Comparison of ENCODE assay signal across 9 cellular contexts in the genomic region with DNA sequence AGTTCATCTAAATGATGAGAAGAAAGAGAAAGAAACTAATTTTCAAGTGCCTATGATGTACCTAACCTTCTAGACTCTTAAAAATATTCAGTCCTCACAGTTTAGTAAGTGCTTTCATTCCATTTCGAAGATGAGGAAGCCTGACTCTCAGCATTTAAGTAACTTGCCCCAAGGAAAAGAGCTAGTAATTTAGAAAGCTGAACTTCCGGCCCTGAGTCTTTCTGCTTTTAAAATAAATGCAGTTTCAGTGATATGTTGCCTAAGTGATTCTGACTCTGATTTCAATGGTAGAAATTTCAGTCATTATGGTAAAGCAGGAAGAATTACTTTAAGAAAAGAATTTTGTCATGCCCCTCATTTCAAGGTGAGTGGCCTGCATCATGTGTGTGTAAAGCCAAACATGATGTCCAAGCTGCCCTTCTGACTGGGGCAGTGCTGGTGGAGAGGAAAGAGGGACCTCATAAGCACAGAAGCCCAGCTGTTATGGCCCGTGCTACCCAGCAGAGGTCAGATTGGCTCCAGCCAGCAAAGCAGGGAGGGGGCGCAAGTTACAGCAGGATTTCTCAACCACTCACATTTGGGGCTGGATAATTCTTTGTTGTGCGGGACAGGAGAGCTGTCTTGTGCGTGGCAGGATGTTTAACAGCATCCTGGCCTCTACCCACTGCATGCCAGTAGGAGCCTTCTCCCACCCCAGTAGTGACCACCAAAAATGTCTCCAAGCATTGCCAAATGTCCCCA. TPM values are rescaled to one million over a fixed set of nuclear protein-coding genes. Genes with fewer than 3 reads are reported as not detected.
DNase-seq lines count a peak whose midpoint lies in the region; ATAC-seq, FAIRE-seq and TF ChIP-seq lines count a peak whose summit lies in the region.
"Had no signal": no experiment of that assay in that cellular context is flagged by ENCODE, and none has a peak within 500 bp of the region (broad histone marks: within the 10 kb centered on the region; RNA-seq: fewer than 3 reads in every experiment).

No MANE protein-coding gene starts in this region.

- no peak overlapping the region for H3K4me3 ChIP-seq in BE2C (ENCODE audit: low read depth, low read length)
- no peak overlapping the region for H3K4me3 ChIP-seq in HFF-Myc (replicated peaks; ENCODE audit: low read depth, low read length)
- no peak overlapping the region for H3K4me3 ChIP-seq in K562
- no peak overlapping the region for H3K4me3 ChIP-seq in naive thymus-derived CD4-positive, alpha-beta T cell (ENCODE audit: low read length)
- H3K4me3 ChIP-seq: SJSA1 had no signal

- 2% methylated on average over 6 of the region's 6 CpGs for WGBS in K562 (ENCODE audit: insufficient coverage, low coverage, missing lambda C conversion rate)

- no TSS peak for BruUV-seq in K562 (replicated peaks; lab: Mats Ljungman, UMichigan)

- DNase-seq in BE2C = no peak
- no peak for DNase-seq in HFF-Myc (ENCODE audit: extremely low read depth, low read depth)
- peak in 3 of 4 experiments; percentile 24 to 45 (median 33) for DNase-seq in K562 (ENCODE audit: extremely low read depth in 1 of 4, low spot score in 3 of 4)
- DNase-seq in kidney tubule cell (ENCODE audit: low spot score) = peak; percentile 38
- no peak for DNase-seq in posterior vena cava (ENCODE audit: low spot score)
- no peak for DNase-seq in RKO (ENCODE audit: low spot score)
- DNase-seq in activated CD8-positive, alpha-beta memory T cell treated with anti-CD3 and anti-CD28 coated beads, Interleukin-2, amount 50 U/mL, for 48 hours = no peak
- no peak for DNase-seq in naive thymus-derived CD4-positive, alpha-beta T cell

- H3K27ac ChIP-seq in K562 (ENCODE audit: extremely low read depth, low read depth, low read length) = no peak overlapping the region
- H3K27ac ChIP-seq in naive thymus-derived CD4-positive, alpha-beta T cell (ENCODE audit: low read depth, low read length) = no peak overlapping the region
- H3K27ac ChIP-seq: SJSA1 had no signal

- no peak overlapping the region for H3K4me2 ChIP-seq in K562 (ENCODE audit: insufficient read depth, low read length)

- POLR2A ChIA-PET in K562 (lab: Yijun Ruan, JAX) = interaction anchor here (0.7 kb wide), 1 partner anchor 107 kb away, joined by 3 read pairs; no protein-coding TSS in a partner anchor
- POLR2A ChIA-PET in naive thymus-derived CD4-positive, alpha-beta T cell (lab: Charles Lee) = interaction anchor here (0.6 kb wide), 1 partner anchor 989 kb away, joined by 3 read pairs; no protein-coding TSS in a partner anchor

- no peak for TF ChIP-seq POLR2A in K562 (conservative IDR thresholded peaks at IDR 0.05)

- TF ChIP-seq CTCF in BE2C (IDR thresholded peaks at IDR 0.05; ENCODE audit: low read depth, low read length) = peak; percentile 39
- TF ChIP-seq CTCF in HFF-Myc (IDR thresholded peaks at IDR 0.05; ENCODE audit: low read depth, low read length, missing control alignments) = peak; percentile 30
- peak; percentile 55 to 89 (median 68) for TF ChIP-seq CTCF in K562 (IDR thresholded peaks at IDR 0.05 in 2 of 3, conservative IDR thresholded peaks at IDR 0.05 in 1 of 3; ENCODE audit: insufficient read depth in 2 of 3, low read depth in 1 of 3, low read length in 3 of 3)

- intact Hi-C loops in K562 (cut with micrococcal nuclease) (loop anchor here (2.0 to 5.0 kb wide), 2 partner anchors 115 to 215 kb away; no protein-coding TSS in a partner anchor), posterior vena cava (cut with DNase I) (no loop called here)
- intact Hi-C loops in naive thymus-derived CD4-positive, alpha-beta T cell (cut with micrococcal nuclease) = no loop called here

- in situ Hi-C loops in K562 (cut with MboI) = no loop called here

- H3K27ac Mint-ChIP-seq in naive thymus-derived CD4-positive, alpha-beta T cell = no peak overlapping the region

- H3K27me3 Mint-ChIP-seq in naive thymus-derived CD4-positive, alpha-beta T cell = peaks cover 6 to 41% (median 13%) of the 10 kb centered on the region in 5 donors

- TF ChIP-seq RAD21 in K562 (CRISPR knock-in tag; conservative IDR thresholded peaks at IDR 0.05 in 1 of 2, IDR thresholded peaks at IDR 0.05 in 1 of 2) = peak; percentile 14 to 62; a peak in 2 of 4 replicates

- H3K36me3 ChIP-seq in BE2C (no peaks in the 10 kb centered on the region), K562 (ENCODE audit: control insufficient read depth, insufficient read depth, low read length) (no peaks in the 10 kb centered on the region)
- H3K36me3 ChIP-seq in naive thymus-derived CD4-positive, alpha-beta T cell (ENCODE audit: control insufficient read depth in 2 of 3, insufficient read depth in 3 of 3, low read length in 3 of 3) = no peaks in the 10 kb centered on the region
- H3K36me3 ChIP-seq: SJSA1 had no signal

- peaks cover 0 to 3% (median 0%) of the 10 kb centered on the region in 7 donors for H3K4me1 Mint-ChIP-seq in naive thymus-derived CD4-positive, alpha-beta T cell

- TF ChIP-seq EP300 in K562 (IDR thresholded peaks at IDR 0.05; ENCODE audit: low read length) = no peak

- no peaks in the 10 kb centered on the region for H3K9me3 ChIP-seq in BE2C
- no peaks in the 10 kb centered on the region for H3K9me3 ChIP-seq in K562 (replicated peaks; ENCODE audit: control insufficient read depth, insufficient read depth, low read depth, low read length)
- no peaks in the 10 kb centered on the region for H3K9me3 ChIP-seq in naive thymus-derived CD4-positive, alpha-beta T cell (ENCODE audit: control insufficient read depth in 2 of 3, low read length in 3 of 3)

- no peaks in the 10 kb centered on the region for H3K9me3 Mint-ChIP-seq in naive thymus-derived CD4-positive, alpha-beta T cell

- H3K4me3 Mint-ChIP-seq in naive thymus-derived CD4-positive, alpha-beta T cell = no peak overlapping the region

- peak; percentile 73 for FAIRE-seq in K562 (lab: Jason Lieb, UNC)

- ATAC-seq in K562 = peak; percentile 92
- ATAC-seq in naive thymus-derived CD4-positive, alpha-beta T cell = no peak

- H3K4me1 ChIP-seq in BE2C (no peaks in the 10 kb centered on the region), K562 (replicated peaks in 1 of 2; ENCODE audit: control insufficient read depth in 2 of 2, insufficient read depth in 2 of 2, low read length in 2 of 2) (peaks cover 0 to 9% of the 10 kb centered on the region in 2 experiments; a peak in 3 of 5 replicates)
- no peaks in the 10 kb centered on the region for H3K4me1 ChIP-seq in naive thymus-derived CD4-positive, alpha-beta T cell (ENCODE audit: control insufficient read depth in 2 of 2, insufficient read depth in 2 of 2, low read length in 2 of 2)

- H3K27me3 ChIP-seq in BE2C = peaks cover 20% of the 10 kb centered on the region
- peaks cover 9 to 34% of the 10 kb centered on the region in 2 experiments; a peak in 4 of 5 replicates for H3K27me3 ChIP-seq in K562 (ENCODE audit: control insufficient read depth in 2 of 2, insufficient read depth in 2 of 2, low read length in 2 of 2)
- no peaks in the 10 kb centered on the region for H3K27me3 ChIP-seq in naive thymus-derived CD4-positive, alpha-beta T cell (ENCODE audit: control insufficient read depth in 2 of 2, insufficient read depth in 2 of 2, low read length in 2 of 2)
- H3K27me3 ChIP-seq: SJSA1 had no signal

- no peaks in the 10 kb centered on the region for H3K36me3 Mint-ChIP-seq in naive thymus-derived CD4-positive, alpha-beta T cell

- H2AFZ ChIP-seq in K562 (ENCODE audit: low read depth, low read length) = no peak overlapping the region

- H3K9me1 ChIP-seq in K562 (ENCODE audit: control insufficient read depth, insufficient read depth, low read length) = no peaks in the 10 kb centered on the region

- CTCF ChIA-PET in K562 (lab: Yijun Ruan, JAX; ENCODE audit: low intra/inter-chr PET ratio) = interaction anchor here (0.7 to 1.0 kb wide), 2 partner anchors 214 to 215 kb away, joined by 3 to 4 read pairs; no protein-coding TSS in a partner anchor
- CTCF ChIA-PET in naive thymus-derived CD4-positive, alpha-beta T cell (lab: Charles Lee) = interaction anchor here (0.6 kb wide), 1 partner anchor 9 kb away, joined by 4 read pairs; no protein-coding TSS in a partner anchor

- H4K20me1 ChIP-seq in K562 (replicated peaks; ENCODE audit: control insufficient read depth, insufficient read depth, low read length) = no peaks in the 10 kb centered on the region

- no peaks in the 10 kb centered on the region for H3K79me2 ChIP-seq in K562 (ENCODE audit: control insufficient read depth, insufficient read depth, low read length)

- H3K9ac ChIP-seq in K562 (ENCODE audit: insufficient read depth in 1 of 2, low read depth in 2 of 2, low read length in 2 of 2) = no peak overlapping the region

RNA-seq across cellular contexts. Expression of a gene that starts 10.7 kb away (rescaled TPM):
- 0.20 TPM for polyA plus RNA-seq in BE2C (2012; ENCODE audit: insufficient read depth, insufficient read length, low read depth)
- total RNA-seq in K562 (2011; cell fraction: chromatin; rRNA removed; ENCODE audit: low replicate concordance) = not detected in 2 replicates
- not detected in 2 replicates for total RNA-seq in K562 (2011; cell fraction: nucleolus; rRNA removed)
- not detected in 2 replicates for total RNA-seq in K562 (2011; cell fraction: nucleoplasm; rRNA removed)
- total RNA-seq in K562 (2014; rRNA removed) = not detected in 2 replicates
- not detected in 2 replicates for total RNA-seq in K562 (2014; rRNA removed; fragmentation: Illumina TruSeq; extraction: Trizol)
- total RNA-seq in K562 (2015; rRNA removed; fragmentation: Illumina TruSeq; extraction: Trizol) = not detected in 2 replicates
- not detected in 2 replicates for total RNA-seq in K562 (2021)
- not detected in 2 replicates for polyA plus RNA-seq in K562 (2011; rRNA removed)
- polyA plus RNA-seq in K562 (2011; cell fraction: cytosol; rRNA removed) = not detected in 2 replicates
- not detected in 2 replicates for polyA plus RNA-seq in K562 (2011; cell fraction: nucleus; rRNA removed)
- 0.07 TPM in 1 of 2 replicates, not detected in the other for polyA plus RNA-seq in K562 (2012)
- polyA plus RNA-seq in K562 (2014; fragmentation: Illumina TruSeq; extraction: Trizol) = not detected in 2 replicates
- under 1 TPM in 1 of 2 experiments, not detected in 1; 0.07 TPM for polyA plus RNA-seq in K562 (2014; fragmentation: Nextera tagmentation; extraction: Ambion mirVana)
- not detected in 2 replicates for polyA plus RNA-seq in K562 (2014; rRNA removed)
- polyA minus RNA-seq in K562 (2011; rRNA and poly(A)+ RNA removed) = not detected in 2 replicates
- not detected in 2 replicates for polyA minus RNA-seq in K562 (2011; cell fraction: cytosol; rRNA and poly(A)+ RNA removed)
- not detected in 2 replicates for polyA minus RNA-seq in K562 (2011; cell fraction: nucleus; rRNA and poly(A)+ RNA removed)
- not detected for total RNA-seq in posterior vena cava
- under 1 TPM in 1 of 5 experiments, not detected in 4; 0.71 TPM for total RNA-seq in naive thymus-derived CD4-positive, alpha-beta T cell
- polyA plus RNA-seq in naive thymus-derived CD4-positive, alpha-beta T cell = not detected
- total RNA-seq: SJSA1 had no signal

RNA-seq across cellular contexts. Expression of a gene that starts 28.2 kb away (rescaled TPM):
- polyA plus RNA-seq in BE2C (2012; ENCODE audit: insufficient read depth, insufficient read length, low read depth) = not detected
- total RNA-seq in K562 (2011; cell fraction: chromatin; rRNA removed; ENCODE audit: low replicate concordance) = not detected in 2 replicates
- total RNA-seq in K562 (2011; cell fraction: nucleolus; rRNA removed) = not detected in 2 replicates
- total RNA-seq in K562 (2011; cell fraction: nucleoplasm; rRNA removed) = not detected in 2 replicates
- not detected in 2 replicates for total RNA-seq in K562 (2014; rRNA removed)
- total RNA-seq in K562 (2014; rRNA removed; fragmentation: Illumina TruSeq; extraction: Trizol) = not detected in 2 replicates
- not detected in 2 replicates for total RNA-seq in K562 (2015; rRNA removed; fragmentation: Illumina TruSeq; extraction: Trizol)
- not detected in 2 replicates for total RNA-seq in K562 (2021)
- not detected in 2 replicates for polyA plus RNA-seq in K562 (2011; rRNA removed)
- not detected in 2 replicates for polyA plus RNA-seq in K562 (2011; cell fraction: cytosol; rRNA removed)
- polyA plus RNA-seq in K562 (2011; cell fraction: nucleus; rRNA removed) = not detected in 2 replicates
- polyA plus RNA-seq in K562 (2012) = 0.08 and 0.39 TPM in 2 replicates
- polyA plus RNA-seq in K562 (2014; fragmentation: Illumina TruSeq; extraction: Trizol) = not detected in 2 replicates
- polyA plus RNA-seq in K562 (2014; fragmentation: Nextera tagmentation; extraction: Ambion mirVana) = not detected
- polyA plus RNA-seq in K562 (2014; rRNA removed) = not detected in 2 replicates
- polyA minus RNA-seq in K562 (2011; rRNA and poly(A)+ RNA removed) = not detected in 2 replicates
- not detected in 2 replicates for polyA minus RNA-seq in K562 (2011; cell fraction: cytosol; rRNA and poly(A)+ RNA removed)
- polyA minus RNA-seq in K562 (2011; cell fraction: nucleus; rRNA and poly(A)+ RNA removed) = not detected in 2 replicates
- total RNA-seq in posterior vena cava = 10 to 100 TPM in 1 of 2 donors, 1 to 10 TPM in 1; 4.5 to 10.4 TPM
- 1 to 10 TPM in 1 of 5 experiments, not detected in 4; 1.1 TPM for total RNA-seq in naive thymus-derived CD4-positive, alpha-beta T cell
- not detected for polyA plus RNA-seq in naive thymus-derived CD4-positive, alpha-beta T cell
- total RNA-seq: SJSA1 had no signal

RNA-seq across cellular contexts. Expression of a gene that starts 43.0 kb away (rescaled TPM):
- polyA plus RNA-seq in BE2C (2012; ENCODE audit: insufficient read depth, insufficient read length, low read depth) = 114 TPM
- 10.6 and 15.9 TPM in 2 replicates for total RNA-seq in K562 (2011; cell fraction: chromatin; rRNA removed; ENCODE audit: low replicate concordance)
- total RNA-seq in K562 (2011; cell fraction: nucleolus; rRNA removed) = 10.9 and 11.2 TPM in 2 replicates
- 16.1 and 27.3 TPM in 2 replicates for total RNA-seq in K562 (2011; cell fraction: nucleoplasm; rRNA removed)
- total RNA-seq in K562 (2014; rRNA removed) (23.4 and 32.7 TPM in 2 replicates), K562 (2014; rRNA removed; fragmentation: Illumina TruSeq; extraction: Trizol) (43.0 and 43.5 TPM in 2 replicates), K562 (2015; rRNA removed; fragmentation: Illumina TruSeq; extraction: Trizol) (34.4 and 34.8 TPM in 2 replicates), K562 (2021) (32.3 and 35.4 TPM in 2 replicates), posterior vena cava (100 to 1,000 TPM; 299 to 410 TPM)
- polyA plus RNA-seq in K562 (2011; rRNA removed) (78.7 and 139 TPM in 2 replicates), K562 (2014; fragmentation: Illumina TruSeq; extraction: Trizol) (155 and 175 TPM in 2 replicates), K562 (2014; fragmentation: Nextera tagmentation; extraction: Ambion mirVana) (10 to 100 TPM in 1 of 2 experiments, 1 to 10 TPM in 1; 8.2 to 11.9 TPM), K562 (2014; rRNA removed) (54.3 and 58.5 TPM in 2 replicates)
- polyA plus RNA-seq in K562 (2011; cell fraction: cytosol; rRNA removed) = 70.2 and 90.8 TPM in 2 replicates
- 36.1 and 50.9 TPM in 2 replicates for polyA plus RNA-seq in K562 (2011; cell fraction: nucleus; rRNA removed)
- polyA plus RNA-seq in K562 (2012) = 40.4 and 51.5 TPM in 2 replicates
- polyA minus RNA-seq in K562 (2011; rRNA and poly(A)+ RNA removed) = 35.0 and 68.8 TPM in 2 replicates
- 23.9 and 34.5 TPM in 2 replicates for polyA minus RNA-seq in K562 (2011; cell fraction: cytosol; rRNA and poly(A)+ RNA removed)
- 5.3 and 7.7 TPM in 2 replicates for polyA minus RNA-seq in K562 (2011; cell fraction: nucleus; rRNA and poly(A)+ RNA removed)
- 10 to 100 TPM; 11.5 to 38.6 (median 13.4) TPM for total RNA-seq in naive thymus-derived CD4-positive, alpha-beta T cell
- polyA plus RNA-seq in naive thymus-derived CD4-positive, alpha-beta T cell = 1 to 10 TPM; 4.7 TPM

RNA-seq across cellular contexts. Expression of a gene that starts 46.6 kb away (rescaled TPM):
- not detected for polyA plus RNA-seq in BE2C (2012; ENCODE audit: insufficient read depth, insufficient read length, low read depth)
- total RNA-seq in K562 (2011; cell fraction: chromatin; rRNA removed; ENCODE audit: low replicate concordance) = 0.21 and 1.2 TPM in 2 replicates
- total RNA-seq in K562 (2011; cell fraction: nucleolus; rRNA removed) = 0.50 TPM in 1 of 2 replicates, not detected in the other
- total RNA-seq in K562 (2011; cell fraction: nucleoplasm; rRNA removed) = 0.44 and 0.76 TPM in 2 replicates
- not detected in 2 replicates for total RNA-seq in K562 (2014; rRNA removed)
- total RNA-seq in K562 (2014; rRNA removed; fragmentation: Illumina TruSeq; extraction: Trizol) = not detected in 2 replicates
- total RNA-seq in K562 (2015; rRNA removed; fragmentation: Illumina TruSeq; extraction: Trizol) = not detected in 2 replicates
- 0.04 and 0.09 TPM in 2 replicates for total RNA-seq in K562 (2021)
- polyA plus RNA-seq in K562 (2011; rRNA removed) = 0.11 and 0.14 TPM in 2 replicates
- 0.06 and 0.44 TPM in 2 replicates for polyA plus RNA-seq in K562 (2011; cell fraction: cytosol; rRNA removed)
- polyA plus RNA-seq in K562 (2011; cell fraction: nucleus; rRNA removed) = 0.43 and 0.55 TPM in 2 replicates
- polyA plus RNA-seq in K562 (2012) = 0.18 and 0.23 TPM in 2 replicates
- 0.04 TPM in 1 of 2 replicates, not detected in the other for polyA plus RNA-seq in K562 (2014; fragmentation: Illumina TruSeq; extraction: Trizol)
- not detected for polyA plus RNA-seq in K562 (2014; fragmentation: Nextera tagmentation; extraction: Ambion mirVana)
- not detected in 2 replicates for polyA plus RNA-seq in K562 (2014; rRNA removed)
- 0.06 and 0.07 TPM in 2 replicates for polyA minus RNA-seq in K562 (2011; rRNA and poly(A)+ RNA removed)
- polyA minus RNA-seq in K562 (2011; cell fraction: cytosol; rRNA and poly(A)+ RNA removed) = not detected in 2 replicates
- 0.13 and 0.22 TPM in 2 replicates for polyA minus RNA-seq in K562 (2011; cell fraction: nucleus; rRNA and poly(A)+ RNA removed)
- 10 to 100 TPM in 1 of 2 donors, 1 to 10 TPM in 1; 4.1 to 10.8 TPM for total RNA-seq in posterior vena cava
- not detected for total RNA-seq in naive thymus-derived CD4-positive, alpha-beta T cell
- polyA plus RNA-seq in naive thymus-derived CD4-positive, alpha-beta T cell = not detected

Comparison
In these comparisons a context has a peak if more than half of its experiments do, and no peak if none do; other contexts are left out.
1. DNase-seq: peak in K562 (3 of 4) and kidney tubule cell (single experiment); none in BE2C (single experiment), HFF-Myc (single experiment), posterior vena cava (single experiment), RKO (single experiment), activated CD8-positive, alpha-beta memory T cell treated with anti-CD3 and anti-CD28 coated beads, Interleukin-2, amount 50 U/mL, for 48 hours (single experiment) and naive thymus-derived CD4-positive, alpha-beta T cell (0 of 9).
2. RNA of a gene that starts 43.0 kb away (total RNA-seq): 299 to 410 TPM in posterior vena cava; 10.6 to 43.5 TPM in K562 and 11.5 to 38.6 TPM in naive thymus-derived CD4-positive, alpha-beta T cell; every median in the first group is over 4 times any median in the second.
3. Peak in every context shown above with its lines, with median percentiles within 50 percentile points of each other: CTCF ChIP-seq.